In genomic region chr17:48545539-48545938, GRCh38 we compare ENCODE assay signal across 1 cellular context.
TF ChIP-seq lines count a peak whose summit lies in the region.

No MANE protein-coding gene starts in this region.

TF ChIP-seq in GM23338, 12 proteins besides CTCF, POLR2A, EP300 and RAD21 (continued from another document):
- TF ChIP-seq, protein P1, sequence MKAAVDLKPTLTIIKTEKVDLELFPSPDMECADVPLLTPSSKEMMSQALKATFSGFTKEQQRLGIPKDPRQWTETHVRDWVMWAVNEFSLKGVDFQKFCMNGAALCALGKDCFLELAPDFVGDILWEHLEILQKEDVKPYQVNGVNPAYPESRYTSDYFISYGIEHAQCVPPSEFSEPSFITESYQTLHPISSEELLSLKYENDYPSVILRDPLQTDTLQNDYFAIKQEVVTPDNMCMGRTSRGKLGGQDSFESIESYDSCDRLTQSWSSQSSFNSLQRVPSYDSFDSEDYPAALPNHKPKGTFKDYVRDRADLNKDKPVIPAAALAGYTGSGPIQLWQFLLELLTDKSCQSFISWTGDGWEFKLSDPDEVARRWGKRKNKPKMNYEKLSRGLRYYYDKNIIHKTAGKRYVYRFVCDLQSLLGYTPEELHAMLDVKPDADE (IDR thresholded peaks at IDR 0.05): no peak
- TF ChIP-seq, protein P2, sequence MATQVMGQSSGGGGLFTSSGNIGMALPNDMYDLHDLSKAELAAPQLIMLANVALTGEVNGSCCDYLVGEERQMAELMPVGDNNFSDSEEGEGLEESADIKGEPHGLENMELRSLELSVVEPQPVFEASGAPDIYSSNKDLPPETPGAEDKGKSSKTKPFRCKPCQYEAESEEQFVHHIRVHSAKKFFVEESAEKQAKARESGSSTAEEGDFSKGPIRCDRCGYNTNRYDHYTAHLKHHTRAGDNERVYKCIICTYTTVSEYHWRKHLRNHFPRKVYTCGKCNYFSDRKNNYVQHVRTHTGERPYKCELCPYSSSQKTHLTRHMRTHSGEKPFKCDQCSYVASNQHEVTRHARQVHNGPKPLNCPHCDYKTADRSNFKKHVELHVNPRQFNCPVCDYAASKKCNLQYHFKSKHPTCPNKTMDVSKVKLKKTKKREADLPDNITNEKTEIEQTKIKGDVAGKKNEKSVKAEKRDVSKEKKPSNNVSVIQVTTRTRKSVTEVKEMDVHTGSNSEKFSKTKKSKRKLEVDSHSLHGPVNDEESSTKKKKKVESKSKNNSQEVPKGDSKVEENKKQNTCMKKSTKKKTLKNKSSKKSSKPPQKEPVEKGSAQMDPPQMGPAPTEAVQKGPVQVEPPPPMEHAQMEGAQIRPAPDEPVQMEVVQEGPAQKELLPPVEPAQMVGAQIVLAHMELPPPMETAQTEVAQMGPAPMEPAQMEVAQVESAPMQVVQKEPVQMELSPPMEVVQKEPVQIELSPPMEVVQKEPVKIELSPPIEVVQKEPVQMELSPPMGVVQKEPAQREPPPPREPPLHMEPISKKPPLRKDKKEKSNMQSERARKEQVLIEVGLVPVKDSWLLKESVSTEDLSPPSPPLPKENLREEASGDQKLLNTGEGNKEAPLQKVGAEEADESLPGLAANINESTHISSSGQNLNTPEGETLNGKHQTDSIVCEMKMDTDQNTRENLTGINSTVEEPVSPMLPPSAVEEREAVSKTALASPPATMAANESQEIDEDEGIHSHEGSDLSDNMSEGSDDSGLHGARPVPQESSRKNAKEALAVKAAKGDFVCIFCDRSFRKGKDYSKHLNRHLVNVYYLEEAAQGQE (IDR thresholded peaks at IDR 0.05; ENCODE audit: unreplicated experiment): no peak
- TF ChIP-seq, protein P3, sequence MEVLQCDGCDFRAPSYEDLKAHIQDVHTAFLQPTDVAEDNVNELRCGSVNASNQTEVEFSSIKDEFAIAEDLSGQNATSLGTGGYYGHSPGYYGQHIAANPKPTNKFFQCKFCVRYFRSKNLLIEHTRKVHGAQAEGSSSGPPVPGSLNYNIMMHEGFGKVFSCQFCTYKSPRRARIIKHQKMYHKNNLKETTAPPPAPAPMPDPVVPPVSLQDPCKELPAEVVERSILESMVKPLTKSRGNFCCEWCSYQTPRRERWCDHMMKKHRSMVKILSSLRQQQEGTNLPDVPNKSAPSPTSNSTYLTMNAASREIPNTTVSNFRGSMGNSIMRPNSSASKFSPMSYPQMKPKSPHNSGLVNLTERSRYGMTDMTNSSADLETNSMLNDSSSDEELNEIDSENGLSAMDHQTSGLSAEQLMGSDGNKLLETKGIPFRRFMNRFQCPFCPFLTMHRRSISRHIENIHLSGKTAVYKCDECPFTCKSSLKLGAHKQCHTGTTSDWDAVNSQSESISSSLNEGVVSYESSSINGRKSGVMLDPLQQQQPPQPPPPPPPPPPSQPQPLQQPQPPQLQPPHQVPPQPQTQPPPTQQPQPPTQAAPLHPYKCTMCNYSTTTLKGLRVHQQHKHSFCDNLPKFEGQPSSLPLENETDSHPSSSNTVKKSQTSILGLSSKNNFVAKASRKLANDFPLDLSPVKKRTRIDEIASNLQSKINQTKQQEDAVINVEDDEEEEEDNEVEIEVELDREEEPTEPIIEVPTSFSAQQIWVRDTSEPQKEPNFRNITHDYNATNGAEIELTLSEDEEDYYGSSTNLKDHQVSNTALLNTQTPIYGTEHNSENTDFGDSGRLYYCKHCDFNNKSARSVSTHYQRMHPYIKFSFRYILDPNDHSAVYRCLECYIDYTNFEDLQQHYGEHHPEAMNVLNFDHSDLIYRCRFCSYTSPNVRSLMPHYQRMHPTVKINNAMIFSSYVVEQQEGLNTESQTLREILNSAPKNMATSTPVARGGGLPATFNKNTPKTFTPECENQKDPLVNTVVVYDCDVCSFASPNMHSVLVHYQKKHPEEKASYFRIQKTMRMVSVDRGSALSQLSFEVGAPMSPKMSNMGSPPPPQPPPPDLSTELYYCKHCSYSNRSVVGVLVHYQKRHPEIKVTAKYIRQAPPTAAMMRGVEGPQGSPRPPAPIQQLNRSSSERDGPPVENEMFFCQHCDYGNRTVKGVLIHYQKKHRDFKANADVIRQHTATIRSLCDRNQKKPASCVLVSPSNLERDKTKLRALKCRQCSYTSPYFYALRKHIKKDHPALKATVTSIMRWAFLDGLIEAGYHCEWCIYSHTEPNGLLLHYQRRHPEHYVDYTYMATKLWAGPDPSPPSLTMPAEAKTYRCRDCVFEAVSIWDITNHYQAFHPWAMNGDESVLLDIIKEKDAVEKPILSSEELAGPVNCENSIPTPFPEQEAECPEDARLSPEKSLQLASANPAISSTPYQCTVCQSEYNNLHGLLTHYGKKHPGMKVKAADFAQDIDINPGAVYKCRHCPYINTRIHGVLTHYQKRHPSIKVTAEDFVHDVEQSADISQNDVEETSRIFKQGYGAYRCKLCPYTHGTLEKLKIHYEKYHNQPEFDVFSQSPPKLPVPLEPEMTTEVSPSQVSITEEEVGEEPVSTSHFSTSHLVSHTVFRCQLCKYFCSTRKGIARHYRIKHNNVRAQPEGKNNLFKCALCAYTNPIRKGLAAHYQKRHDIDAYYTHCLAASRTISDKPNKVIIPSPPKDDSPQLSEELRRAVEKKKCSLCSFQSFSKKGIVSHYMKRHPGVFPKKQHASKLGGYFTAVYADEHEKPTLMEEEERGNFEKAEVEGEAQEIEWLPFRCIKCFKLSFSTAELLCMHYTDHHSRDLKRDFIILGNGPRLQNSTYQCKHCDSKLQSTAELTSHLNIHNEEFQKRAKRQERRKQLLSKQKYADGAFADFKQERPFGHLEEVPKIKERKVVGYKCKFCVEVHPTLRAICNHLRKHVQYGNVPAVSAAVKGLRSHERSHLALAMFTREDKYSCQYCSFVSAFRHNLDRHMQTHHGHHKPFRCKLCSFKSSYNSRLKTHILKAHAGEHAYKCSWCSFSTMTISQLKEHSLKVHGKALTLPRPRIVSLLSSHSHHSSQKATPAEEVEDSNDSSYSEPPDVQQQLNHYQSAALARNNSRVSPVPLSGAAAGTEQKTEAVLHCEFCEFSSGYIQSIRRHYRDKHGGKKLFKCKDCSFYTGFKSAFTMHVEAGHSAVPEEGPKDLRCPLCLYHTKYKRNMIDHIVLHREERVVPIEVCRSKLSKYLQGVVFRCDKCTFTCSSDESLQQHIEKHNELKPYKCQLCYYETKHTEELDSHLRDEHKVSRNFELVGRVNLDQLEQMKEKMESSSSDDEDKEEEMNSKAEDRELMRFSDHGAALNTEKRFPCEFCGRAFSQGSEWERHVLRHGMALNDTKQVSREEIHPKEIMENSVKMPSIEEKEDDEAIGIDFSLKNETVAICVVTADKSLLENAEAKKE (CRISPR knock-in tag; IDR thresholded peaks at IDR 0.05): no peak
- TF ChIP-seq POLR2AphosphoS5 (IDR thresholded peaks at IDR 0.05; ENCODE audit: low read depth) (no peak), CREB1 (CRISPR knock-in tag; IDR thresholded peaks at IDR 0.05; ENCODE audit: low read depth) (no peak), ZNF114 (CRISPR knock-in tag; IDR thresholded peaks at IDR 0.05) (no peak)
